In genomic region chr3:98190911-98191310, GRCh38 we compare ENCODE assay signal across 21 cellular contexts. TPM values are rescaled to one million over a fixed set of nuclear protein-coding genes. Genes with fewer than 3 reads are reported as not detected.
"Had no signal": no experiment of that assay in that cellular context is flagged by ENCODE, and none has a peak within 500 bp of the region (broad histone marks: within the 10 kb centered on the region; RNA-seq: fewer than 3 reads in every experiment).

No MANE protein-coding gene starts in this region.

RNA-seq across cellular contexts. Expression of gene OR5H15, which starts 24.4 kb away (rescaled TPM):
- total RNA-seq: activated naive CD4-positive, alpha-beta T cell treated with anti-CD3 and anti-CD28 coated beads for 36 hours; activated naive CD4-positive, alpha-beta T cell treated with anti-CD3 and anti-CD28 coated beads, Interleukin-2, amount 50 U/mL, for 72 hours; activated naive CD8-positive, alpha-beta T cell treated with anti-CD3 and anti-CD28 coated beads for 36 hours; activated naive CD8-positive, alpha-beta T cell treated with anti-CD3 and anti-CD28 coated beads, Interleukin-2, amount 10 ng/mL, durations not matched to agents 7 days and 5 days; activated T-cell treated with anti-CD3 and anti-CD28 coated beads, Interleukin-2, amount 50 U/mL, for 4 hours; activated T-cell treated with anti-CD3 and anti-CD28 coated beads, Interleukin-2, amount 50 U/mL, for 72 hours; activated T-helper 1 cell treated with anti-CD3 and anti-CD28 coated beads, Interleukin-12 subunit alpha, Interleukin-12 subunit beta, Interleukin-2, Interleukin-4 antibody, amounts not matched to agents 30 ng/mL and 10 ng/mL and 1 ng/mL, durations not matched to agents 14 hours and 24 hours and 36 hours; activated T-helper 17 cell treated with anti-CD3 and anti-CD28 coated beads, Interleukin-2, amount 50 U/mL, for 72 hours; activated T-helper 2 cell treated with anti-CD3 and anti-CD28 coated beads, Interferon-gamma antibody, Interleukin-2, Interleukin-4, amounts not matched to agents 10 μg/mL and 5 μg/mL and 100 μg/mL, durations not matched to agents 14 hours and 24 hours and 36 hours; adrenal gland; aorta; ascending aorta; astrocyte; body of pancreas; breast epithelium; bronchial epithelial cell; cardiac muscle cell; cardiac septum; cerebellum; chondrocyte had no signal
- polyA plus RNA-seq: adipose tissue, adrenal gland, aorta, cardiac muscle cell had no signal

RNA-seq across cellular contexts. Expression of gene OR5H14, which starts 43.6 kb away (rescaled TPM):
- total RNA-seq: activated naive CD4-positive, alpha-beta T cell treated with anti-CD3 and anti-CD28 coated beads for 36 hours; activated naive CD8-positive, alpha-beta T cell treated with anti-CD3 and anti-CD28 coated beads for 36 hours; activated naive CD8-positive, alpha-beta T cell treated with anti-CD3 and anti-CD28 coated beads, Interleukin-2, amount 10 ng/mL, durations not matched to agents 7 days and 5 days; activated T-cell treated with anti-CD3 and anti-CD28 coated beads, Interleukin-2, amount 50 U/mL, for 4 hours; activated T-cell treated with anti-CD3 and anti-CD28 coated beads, Interleukin-2, amount 50 U/mL, for 72 hours; activated T-helper 1 cell treated with anti-CD3 and anti-CD28 coated beads, Interleukin-12 subunit alpha, Interleukin-12 subunit beta, Interleukin-2, Interleukin-4 antibody, amounts not matched to agents 30 ng/mL and 10 ng/mL and 1 ng/mL, durations not matched to agents 14 hours and 24 hours and 36 hours; activated T-helper 17 cell treated with anti-CD3 and anti-CD28 coated beads, Interleukin-2, amount 50 U/mL, for 72 hours; ascending aorta; astrocyte; body of pancreas; breast epithelium; cardiac muscle cell; cardiac septum; cerebellum; chondrocyte had no signal
- polyA plus RNA-seq: adipose tissue, adrenal gland, aorta, cardiac muscle cell had no signal
